Comparison of ENCODE assay signal across 8 cellular contexts in genomic region chr10:35409094-35409582, GRCh38.
DNase-seq lines count a peak whose midpoint lies in the region; ATAC-seq and TF ChIP-seq lines count a peak whose summit lies in the region.

No MANE protein-coding gene starts in this region.

- BruUV-seq in Caco-2 (replicated peaks; lab: Mats Ljungman, UMichigan) (no TSS peak), HCT116 (replicated peaks; lab: Mats Ljungman, UMichigan) (no TSS peak)

- H3F3A ChIP-seq in SK-N-SH (replicated peaks; ENCODE audit: insufficient read depth), result peaks cover 5% of the 10 kb centered on the region

- no peaks in the 10 kb centered on the region for H3K9me3 Mint-ChIP-seq in Caco-2 (ENCODE audit: unreplicated experiment)

- POLR2A ChIA-PET in Caco-2 (lab: Charles Lee), result no interaction called here
- POLR2A ChIA-PET in HCT116 (lab: Charles Lee), result no interaction called here
- POLR2A ChIA-PET in SK-N-SH (lab: Yijun Ruan, JAX), result no interaction called here

- ATAC-seq in HCT116, result peak; percentile 26; the same call in 1 of the 2 replicates
- ATAC-seq in HG02642 (IDR thresholded peaks at IDR 0.05; ENCODE audit: poor library complexity, unreplicated experiment), result no peak

- H3K9ac ChIP-seq in HCT116 (ENCODE audit: low read length), result no peak overlapping the region
- H3K9ac ChIP-seq in SK-N-SH, result no peak overlapping the region

- no peak for DNase-seq in Caco-2
- DNase-seq in HCT116 (ENCODE audit: low read depth, low spot score), result no peak
- DNase-seq in SK-N-SH, result peak; percentile 58
- peak; percentile 67 for DNase-seq in cardiac septum (ENCODE audit: low spot score)
- DNase-seq in stimulated activated CD4-positive, alpha-beta T cell treated with anti-CD3 and anti-CD28 coated beads, Interleukin-4, amount 100 ng/mL, for 24 hours, result peak; percentile 18
- DNase-seq in retina, result no peak
- DNase-seq in activated naive CD4-positive, alpha-beta T cell (lab: John Stamatoyannopoulos, UW), result no peak

- H3K27me3 ChIP-seq in Caco-2 (replicated peaks; ENCODE audit: control insufficient read depth, insufficient read depth, low read length) (no peaks in the 10 kb centered on the region), HCT116 (ENCODE audit: insufficient read depth, low read length) (no peaks in the 10 kb centered on the region), SK-N-SH (ENCODE audit: insufficient read depth) (no peaks in the 10 kb centered on the region)

- H3K4me1 Mint-ChIP-seq in Caco-2 (ENCODE audit: low read depth, unreplicated experiment), result peaks cover 26% of the 10 kb centered on the region

- H3K79me2 ChIP-seq in HCT116 (ENCODE audit: insufficient read depth, low read length) (peaks cover 51% of the 10 kb centered on the region), SK-N-SH (ENCODE audit: insufficient read depth) (peaks cover 77% of the 10 kb centered on the region)

- no peak overlapping the region for H3K27ac ChIP-seq in HCT116 (ENCODE audit: low read depth, low read length)
- peak overlapping the region; percentile 25 to 51; a peak in 3 of 4 replicates for H3K27ac ChIP-seq in SK-N-SH (ENCODE audit: low read depth in 2 of 2, low read length in 1 of 2)

- no peak overlapping the region for H3K4me3 ChIP-seq in Caco-2 (ENCODE audit: low read depth, low read length)
- H3K4me3 ChIP-seq in HCT116 (replicated peaks in 1 of 2; ENCODE audit: low read depth in 1 of 2, low read length in 2 of 2), result no peak overlapping the region
- no peak overlapping the region for H3K4me3 ChIP-seq in SK-N-SH (ENCODE audit: low read depth in 2 of 2, low read length in 1 of 2)

- H4K20me1 ChIP-seq in HCT116 (ENCODE audit: insufficient read depth), result no peaks in the 10 kb centered on the region; the same call in 1 of the 2 replicates
- H4K20me1 ChIP-seq in SK-N-SH (ENCODE audit: insufficient read depth), result peaks cover 84% of the 10 kb centered on the region

- H3K27ac Mint-ChIP-seq in Caco-2 (ENCODE audit: unreplicated experiment), result peak overlapping the region; percentile 15

- H3K36me3 Mint-ChIP-seq in Caco-2 (ENCODE audit: insufficient read depth, unreplicated experiment), result peaks cover 11% of the 10 kb centered on the region

- H3K4me2 ChIP-seq in HCT116 (ENCODE audit: low read length), result no peak overlapping the region
- H3K4me2 ChIP-seq in SK-N-SH, result peak overlapping the region; percentile 34; the same call in 1 of the 2 replicates

- H3K4me1 ChIP-seq in Caco-2, result peaks cover 24% of the 10 kb centered on the region
- peaks cover 0 to 25% of the 10 kb centered on the region in 2 experiments; a peak in 3 of 4 replicates for H3K4me1 ChIP-seq in HCT116 (ENCODE audit: control insufficient read depth in 1 of 2, insufficient read depth in 2 of 2, low read length in 2 of 2)
- H3K4me1 ChIP-seq in SK-N-SH (ENCODE audit: control insufficient read depth in 1 of 2, insufficient read depth in 2 of 2, low read depth in 1 of 2, low read length in 1 of 2), result peaks cover 15 to 39% of the 10 kb centered on the region in 2 experiments; a peak in 3 of 4 replicates

- intact Hi-C loops in Caco-2 (cut with micrococcal nuclease; ENCODE audit: unreplicated experiment), result no loop called here
- intact Hi-C loops in HCT116 (cut with micrococcal nuclease), result no loop called here
- intact Hi-C loops in cardiac septum (cut with DNase I), result no loop called here

- no peaks in the 10 kb centered on the region for H3K27me3 Mint-ChIP-seq in Caco-2 (ENCODE audit: insufficient read depth, unreplicated experiment)

- CTCF ChIA-PET in Caco-2 (lab: Charles Lee), result interaction anchor here (0.6 to 0.7 kb wide), 2 partner anchors 20 to 274 kb away, joined by 3 read pairs; no protein-coding TSS in a partner anchor
- CTCF ChIA-PET in HCT116 (lab: Charles Lee), result no interaction called here
- CTCF ChIA-PET in SK-N-SH (lab: Yijun Ruan, JAX), result interaction anchor here (0.6 to 1.6 kb wide), 2 partner anchors 154 to 390 kb away, joined by 3 to 4 read pairs; no protein-coding TSS in a partner anchor

- H3K9me3 ChIP-seq in Caco-2 (peaks cover 5% of the 10 kb centered on the region), HCT116 (ENCODE audit: control insufficient read depth in 1 of 2, insufficient read depth in 1 of 2, low read depth in 1 of 2, low read length in 2 of 2) (no peaks in the 10 kb centered on the region), SK-N-SH (no peaks in the 10 kb centered on the region)

- RAD21 ChIA-PET in HCT116 (lab: Charles Lee; ENCODE audit: low non-redundant PET in 1 of 2, low total read pairs in 2 of 2, uncharacterized antibody in 2 of 2, unreplicated experiment in 2 of 2), result no interaction called here

- H3K4me3 Mint-ChIP-seq in Caco-2 (ENCODE audit: unreplicated experiment), result no peak overlapping the region

- TF ChIP-seq CTCF in Caco-2 (IDR thresholded peaks at IDR 0.05; ENCODE audit: insufficient read depth in 1 of 2, low read depth in 1 of 2, low read length in 1 of 2, severe bottlenecking in 1 of 2, unreplicated experiment in 1 of 2) (no peak), HCT116 (IDR thresholded peaks at IDR 0.05 in 2 of 3, conservative IDR thresholded peaks at IDR 0.05 in 1 of 3; ENCODE audit: borderline replicate concordance in 1 of 3, insufficient read depth in 1 of 3, low read depth in 2 of 3, low read length in 2 of 3) (no peak), SK-N-SH (IDR thresholded peaks at IDR 0.05) (no peak)

- TF ChIP-seq EP300 in SK-N-SH (IDR thresholded peaks at IDR 0.05; ENCODE audit: borderline replicate concordance in 1 of 2, low read depth in 1 of 2, low read length in 1 of 2), result peak in 1 of 2 experiments; percentile 19; a peak in 1 of 4 replicates

- H2AFZ ChIP-seq in HCT116 (ENCODE audit: low read depth, low read length, poor library complexity, severe bottlenecking) (no peak overlapping the region), SK-N-SH (ENCODE audit: low read depth) (no peak overlapping the region)

- H3K9me2 ChIP-seq in HCT116 (ENCODE audit: insufficient read depth) (no peaks in the 10 kb centered on the region), SK-N-SH (no peaks in the 10 kb centered on the region)

- 64% methylated on average over 2 of the region's 2 CpGs for WGBS in SK-N-SH (ENCODE audit: low lambda C conversion rate)

- no peaks in the 10 kb centered on the region for H3K36me3 ChIP-seq in Caco-2 (ENCODE audit: control insufficient read depth, insufficient read depth, low read length)
- no peaks in the 10 kb centered on the region for H3K36me3 ChIP-seq in HCT116 (ENCODE audit: control insufficient read depth in 1 of 2, insufficient read depth in 2 of 2, low read length in 2 of 2)
- no peaks in the 10 kb centered on the region for H3K36me3 ChIP-seq in SK-N-SH (replicated peaks in 1 of 2; ENCODE audit: control insufficient read depth in 1 of 2, insufficient read depth in 2 of 2, low read length in 1 of 2)

- TF ChIP-seq RAD21 in HCT116 (IDR thresholded peaks at IDR 0.05; ENCODE audit: low read depth) (no peak), SK-N-SH (IDR thresholded peaks at IDR 0.05; ENCODE audit: low read length) (no peak)

- no peak for TF ChIP-seq POLR2A in HCT116 (IDR thresholded peaks at IDR 0.05; ENCODE audit: borderline replicate concordance, extremely low read depth, insufficient read depth, insufficient read length)

TF ChIP-seq in HCT116, 20 proteins besides CTCF, POLR2A, EP300 and RAD21 (continues in another document):
- no peak for TF ChIP-seq ZBTB33 (IDR thresholded peaks at IDR 0.05; ENCODE audit: extremely low read depth, insufficient replicate concordance, low read length)
- no peak for TF ChIP-seq EZH2 (IDR thresholded peaks at IDR 0.05)
- no peak for TF ChIP-seq EGR1 (IDR thresholded peaks at IDR 0.05; ENCODE audit: low read depth)

TF ChIP-seq in SK-N-SH, 30 proteins besides CTCF, POLR2A, EP300 and RAD21 (continues in another document):
- TF ChIP-seq SMC3 (IDR thresholded peaks at IDR 0.05; ENCODE audit: low read depth, low read length) (no peak), SIN3A (IDR thresholded peaks at IDR 0.05; ENCODE audit: borderline replicate concordance, low read depth, low read length) (peak; percentile 74; the same call in 1 of the 2 replicates), CHD2 (IDR thresholded peaks at IDR 0.05; ENCODE audit: low read length, partially characterized antibody) (peak; percentile 60), USF1 (IDR thresholded peaks at IDR 0.05; ENCODE audit: borderline replicate concordance, low read depth) (no peak), FOSL2 (IDR thresholded peaks at IDR 0.05; ENCODE audit: borderline replicate concordance, low read depth) (peak; percentile 81), JUND (IDR thresholded peaks at IDR 0.05) (peak; percentile 56), GATA2 (CRISPR knock-in tag; IDR thresholded peaks at IDR 0.05) (no peak), GABPA (IDR thresholded peaks at IDR 0.05; ENCODE audit: low read depth) (no peak), POLR2AphosphoS5 (IDR thresholded peaks at IDR 0.05; ENCODE audit: low read depth, low read length) (peak; percentile 65), PBX3 (IDR thresholded peaks at IDR 0.05) (peak; percentile 72)

Comparison
In these comparisons a context has a peak if more than half of its experiments do, and no peak if none do; other contexts are left out.
1. DNase-seq: peak in SK-N-SH (single experiment), cardiac septum (single experiment) and stimulated activated CD4-positive, alpha-beta T cell treated with anti-CD3 and anti-CD28 coated beads, Interleukin-4, amount 100 ng/mL, for 24 hours (single experiment); none in Caco-2 (0 of 2), HCT116 (single experiment), retina (single experiment) and activated naive CD4-positive, alpha-beta T cell (0 of 4).